ENCODE assay signal across 19 cellular contexts in genomic region chr9:4994166-4994890, GRCh38. TPM values are rescaled to one million over a fixed set of nuclear protein-coding genes. Genes with fewer than 3 reads are reported as not detected.
A peak's percentile ranks its signal among the peaks of the same experiment; 100 is the strongest.
DNase-seq lines count a peak whose midpoint lies in the region; ATAC-seq and TF ChIP-seq lines count a peak whose summit lies in the region.
"Had no signal": no experiment of that assay in that cellular context is flagged by ENCODE, and none has a peak within 500 bp of the region (broad histone marks: within the 10 kb centered on the region; RNA-seq: fewer than 3 reads in every experiment).

No MANE protein-coding gene starts in this region.

- H3K36me3 Mint-ChIP-seq in osteocyte (ENCODE audit: unreplicated experiment) (peaks cover 44% of the 10 kb centered on the region), Calu3 (ENCODE audit: insufficient read depth, unreplicated experiment) (no peaks in the 10 kb centered on the region)
- peaks cover 66% of the 10 kb centered on the region for H3K36me3 Mint-ChIP-seq in activated T-helper 17 cell treated with anti-CD3 and anti-CD28 coated beads, Interleukin-2, amount 50 U/mL, for 72 hours (ENCODE audit: low read depth)

- H3K4me3 ChIP-seq in adipocyte (ENCODE audit: low read length), result no peak overlapping the region
- H3K4me3 ChIP-seq: gastrocnemius medialis, lower lobe of right lung, ovary, vagina had no signal

- intact Hi-C loops in Calu3 (cut with micrococcal nuclease; ENCODE audit: unreplicated experiment), result no loop called here
- intact Hi-C loops in left colon (cut with DNase I, micrococcal nuclease), result no loop called here

- ATAC-seq in activated T-helper 17 cell treated with anti-CD3 and anti-CD28 coated beads, Interleukin-2, amount 50 U/mL, for 72 hours (replicated peaks), result no peak
- ATAC-seq in left colon, result no peak
- ATAC-seq: gastrocnemius medialis had no signal

- H3K4me1 Mint-ChIP-seq in osteocyte (ENCODE audit: unreplicated experiment) (peaks cover 32% of the 10 kb centered on the region), Calu3 (ENCODE audit: low read depth, unreplicated experiment) (no peaks in the 10 kb centered on the region)
- H3K4me1 Mint-ChIP-seq in activated T-helper 17 cell treated with anti-CD3 and anti-CD28 coated beads, Interleukin-2, amount 50 U/mL, for 72 hours, result peaks cover 22% of the 10 kb centered on the region

- H3K9me3 ChIP-seq in adipocyte (ENCODE audit: control insufficient read depth, low read length), result peaks cover 7% of the 10 kb centered on the region
- H3K9me3 ChIP-seq: gastrocnemius medialis, vagina had no signal

- H3K9me3 Mint-ChIP-seq in osteocyte (ENCODE audit: unreplicated experiment) (peaks cover 16% of the 10 kb centered on the region), Calu3 (ENCODE audit: low read depth, unreplicated experiment) (no peaks in the 10 kb centered on the region)
- no peaks in the 10 kb centered on the region for H3K9me3 Mint-ChIP-seq in activated T-helper 17 cell treated with anti-CD3 and anti-CD28 coated beads, Interleukin-2, amount 50 U/mL, for 72 hours
- H3K9me3 Mint-ChIP-seq: CD4-positive, alpha-beta T cell had no signal

- H3K4me1 ChIP-seq in adipocyte (ENCODE audit: control insufficient read depth, insufficient read depth, low read length), result peaks cover 29% of the 10 kb centered on the region

- TF ChIP-seq CTCF in osteocyte (IDR thresholded peaks at IDR 0.05) (no peak), Calu3 (IDR thresholded peaks at IDR 0.05; ENCODE audit: unreplicated experiment) (no peak)

- no TSS peak for BruUV-seq in Calu3 (replicated peaks; lab: Mats Ljungman, UMichigan)

- H3K36me3 ChIP-seq in adipocyte (ENCODE audit: control insufficient read depth, insufficient read depth, low read length, severe bottlenecking), result peaks cover 26% of the 10 kb centered on the region
- H3K36me3 ChIP-seq: ovary had no signal

- H3K9ac ChIP-seq in adipocyte (ENCODE audit: low read length), result no peak overlapping the region

- H3K27me3 ChIP-seq in adipocyte (replicated peaks; ENCODE audit: control insufficient read depth, insufficient read depth, low read length), result no peaks in the 10 kb centered on the region
- H3K27me3 ChIP-seq: gastrocnemius medialis, ovary, vagina had no signal

- CTCF ChIA-PET in Calu3 (lab: Charles Lee), result no interaction called here

- H3K27me3 Mint-ChIP-seq in osteocyte (ENCODE audit: unreplicated experiment) (no peaks in the 10 kb centered on the region), Calu3 (ENCODE audit: unreplicated experiment) (no peaks in the 10 kb centered on the region)
- no peaks in the 10 kb centered on the region for H3K27me3 Mint-ChIP-seq in activated T-helper 17 cell treated with anti-CD3 and anti-CD28 coated beads, Interleukin-2, amount 50 U/mL, for 72 hours
- H3K27me3 Mint-ChIP-seq: CD4-positive, alpha-beta T cell had no signal

- H3K4me3 Mint-ChIP-seq in osteocyte (ENCODE audit: unreplicated experiment), result no peak overlapping the region
- H3K4me3 Mint-ChIP-seq in activated T-helper 17 cell treated with anti-CD3 and anti-CD28 coated beads, Interleukin-2, amount 50 U/mL, for 72 hours, result no peak overlapping the region
- H3K4me3 Mint-ChIP-seq in Calu3 (ENCODE audit: low read depth, unreplicated experiment), result no peak overlapping the region
- H3K4me3 Mint-ChIP-seq: CD4-positive, alpha-beta T cell; HFFc6 had no signal

- H3K27ac Mint-ChIP-seq in osteocyte (ENCODE audit: unreplicated experiment) (peak overlapping the region; percentile 50), Calu3 (ENCODE audit: unreplicated experiment) (no peak overlapping the region)
- H3K27ac Mint-ChIP-seq in activated T-helper 17 cell treated with anti-CD3 and anti-CD28 coated beads, Interleukin-2, amount 50 U/mL, for 72 hours, result no peak overlapping the region
- H3K27ac Mint-ChIP-seq: CD4-positive, alpha-beta T cell; HFFc6 had no signal

- DNase-seq in NCI-H510A treated with DMSO at 0.1 percent for 48 hours (lab: John Stamatoyannopoulos, UW) (peak; percentile 28), NCI-H510A (lab: John Stamatoyannopoulos, UW) (no peak), NCI-H2029 treated with DMSO at 0.1 percent for 48 hours (lab: John Stamatoyannopoulos, UW) (peak; percentile 3), adipocyte (ENCODE audit: low read depth) (peak; percentile 24), osteocyte (ENCODE audit: extremely low spot score, unreplicated experiment) (no peak), Calu3 (no peak), left colon (no peak)
- DNase-seq: ACHN; activated CD4-positive, alpha-beta T cell treated with anti-CD3 and anti-CD28 coated beads for 4 hours; activated CD8-positive, alpha-beta memory T cell treated with anti-CD3 and anti-CD28 coated beads, Interleukin-2, amount 50 U/mL, for 4 hours; activated naive CD4-positive, alpha-beta T cell; CD4-positive, alpha-beta T cell; dermis blood vessel endothelial cell; gastrocnemius medialis; HFFc6; lower lobe of right lung; ovary had no signal

RNA-seq across cellular contexts. Expression of gene JAK2, which starts 9.3 kb away (rescaled TPM):
- total RNA-seq in osteocyte (23.3 and 24.6 TPM in 2 replicates), Calu3 (2022) (6.3 and 9.2 TPM in 2 replicates), left colon (10 to 100 TPM; 17.2 to 18.9 TPM)
- total RNA-seq in activated T-helper 17 cell treated with anti-CD3 and anti-CD28 coated beads, Interleukin-2, amount 50 U/mL, for 72 hours, result 10 to 100 TPM; 17.3 to 24.6 TPM

Comparison
In these comparisons a context has a peak if more than half of its experiments do, and no peak if none do; other contexts are left out.
1. DNase-seq: peak in NCI-H510A treated with DMSO at 0.1 percent for 48 hours (single experiment), NCI-H2029 treated with DMSO at 0.1 percent for 48 hours (single experiment) and adipocyte (single experiment); none in NCI-H510A (single experiment), osteocyte (single experiment), Calu3 (single experiment) and left colon (0 of 2).